8 cellular contexts compared by ENCODE assay signal in the genomic region with DNA sequence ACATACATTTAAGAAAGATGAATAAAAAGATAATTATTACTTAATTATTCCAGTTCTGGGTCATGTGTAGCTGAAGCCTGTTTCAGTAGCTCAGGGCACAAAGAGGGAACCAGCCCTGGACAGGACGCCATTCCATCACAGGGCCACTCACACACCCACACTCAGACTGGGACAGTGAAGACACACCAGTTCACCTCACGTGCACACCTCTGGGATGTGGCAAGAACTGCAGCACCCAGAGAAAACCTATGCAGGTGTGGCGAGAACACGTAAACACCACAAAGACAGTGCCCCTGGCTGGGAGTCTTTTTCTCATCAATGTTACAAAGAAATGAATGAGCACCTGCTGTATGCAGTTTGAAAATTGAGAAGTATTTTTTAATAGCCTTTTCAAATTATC. TPM values are rescaled to one million over a fixed set of nuclear protein-coding genes. Genes with fewer than 3 reads are reported as not detected.
DNase-seq lines count a peak whose midpoint lies in the region; ATAC-seq and TF ChIP-seq lines count a peak whose summit lies in the region.

No MANE protein-coding gene starts in this region.

- H3K36me3 ChIP-seq in heart right ventricle = peaks cover 0 to 46% (median 5%) of the 10 kb centered on the region in 9 donors
- peaks cover 2% of the 10 kb centered on the region for H3K36me3 ChIP-seq in endocrine pancreas (ENCODE audit: control insufficient read depth, insufficient read depth, low read length)
- H3K36me3 ChIP-seq in skeletal muscle satellite cell (ENCODE audit: insufficient read depth, low read length) = peaks cover 15% of the 10 kb centered on the region

- H3K27me3 ChIP-seq in heart right ventricle (no peaks in the 10 kb centered on the region), endocrine pancreas (ENCODE audit: control insufficient read depth, insufficient read depth, low read length) (no peaks in the 10 kb centered on the region), skeletal muscle satellite cell (ENCODE audit: control insufficient read depth, insufficient read depth, low read length) (no peaks in the 10 kb centered on the region)

- peaks cover 27% of the 10 kb centered on the region for H3K36me3 Mint-ChIP-seq in T-helper 1 cell treated with Interleukin-12 subunit alpha and Interleukin-12 subunit beta and Interleukin-4 antibody, amounts not matched to agents 30 μg/mL and 1 μg/mL, for 36 hours (ENCODE audit: low read depth)

- H3K9me3 Mint-ChIP-seq in T-helper 1 cell treated with Interleukin-12 subunit alpha and Interleukin-12 subunit beta and Interleukin-4 antibody, amounts not matched to agents 30 μg/mL and 1 μg/mL, for 36 hours = no peaks in the 10 kb centered on the region

- no peak for TF ChIP-seq CTCF in heart right ventricle (IDR thresholded peaks at IDR 0.05)

- H3K9ac ChIP-seq in endocrine pancreas (ENCODE audit: control insufficient read depth, insufficient read depth, low read length) (no peak overlapping the region), skeletal muscle satellite cell (ENCODE audit: low read depth, low read length) (peak overlapping the region; percentile 95)

- H3K27me3 Mint-ChIP-seq in T-helper 1 cell treated with Interleukin-12 subunit alpha and Interleukin-12 subunit beta and Interleukin-4 antibody, amounts not matched to agents 30 μg/mL and 1 μg/mL, for 36 hours (ENCODE audit: low read depth) = no peaks in the 10 kb centered on the region

- peak overlapping the region in 5 of 10 donors; percentile 95 to 100 (median 98) for H3K27ac ChIP-seq in heart right ventricle

- H3K4me3 Mint-ChIP-seq in T-helper 1 cell treated with Interleukin-12 subunit alpha and Interleukin-12 subunit beta and Interleukin-4 antibody, amounts not matched to agents 30 μg/mL and 1 μg/mL, for 36 hours = peak overlapping the region; percentile 96

- intact Hi-C loops in heart right ventricle (cut with DNase I) = loop anchor here in 2 of 10 donors (5.0 to 10.0 kb wide), 2 partner anchors 63 to 116 kb away; a partner anchor contains a TSS
- intact Hi-C loops in left cardiac atrium (cut with DNase I) = no loop called here

- peak overlapping the region; percentile 57 for H3K27ac Mint-ChIP-seq in T-helper 1 cell treated with Interleukin-12 subunit alpha and Interleukin-12 subunit beta and Interleukin-4 antibody, amounts not matched to agents 30 μg/mL and 1 μg/mL, for 36 hours

- H3K9me3 ChIP-seq in heart right ventricle (no peaks in the 10 kb centered on the region), endocrine pancreas (ENCODE audit: control insufficient read depth, low read length) (no peaks in the 10 kb centered on the region), skeletal muscle satellite cell (replicated peaks; ENCODE audit: low read length) (no peaks in the 10 kb centered on the region)

- peaks cover 5 to 73% (median 52%) of the 10 kb centered on the region in 9 donors for H3K4me1 ChIP-seq in heart right ventricle
- peaks cover 14% of the 10 kb centered on the region for H3K4me1 ChIP-seq in endocrine pancreas (ENCODE audit: control insufficient read depth, insufficient read depth, low read length)
- H3K4me1 ChIP-seq in skeletal muscle satellite cell (ENCODE audit: control insufficient read depth, insufficient read depth, low read length) = peaks cover 27% of the 10 kb centered on the region

- H3K4me1 Mint-ChIP-seq in T-helper 1 cell treated with Interleukin-12 subunit alpha and Interleukin-12 subunit beta and Interleukin-4 antibody, amounts not matched to agents 30 μg/mL and 1 μg/mL, for 36 hours (ENCODE audit: low read depth) = peaks cover 56% of the 10 kb centered on the region

- 72 to 77% methylated on average over 4 of the region's 4 CpGs for WGBS in heart right ventricle, 2 donors

- no peak for ATAC-seq in heart right ventricle
- no peak for ATAC-seq in left cardiac atrium
- ATAC-seq in GM19452 (IDR thresholded peaks at IDR 0.05; ENCODE audit: unreplicated experiment) = no peak

- DNase-seq in heart right ventricle (no peak), left cardiac atrium (no peak), UCSD-AML1 (lab: John Stamatoyannopoulos, UW; ENCODE audit: unreplicated experiment) (no peak)
- no peak for DNase-seq in activated CD4-positive, CD25-positive, alpha-beta regulatory T cell (lab: John Stamatoyannopoulos, UW)

- peak overlapping the region; percentile 85 for H3K4me2 ChIP-seq in skeletal muscle satellite cell (ENCODE audit: low read length)

- H3K4me3 ChIP-seq in heart right ventricle (peak overlapping the region in 6 of 10 donors; percentile 81 to 93 (median 89)), endocrine pancreas (ENCODE audit: control insufficient read depth, insufficient read depth, low read length) (peak overlapping the region; percentile 77), skeletal muscle satellite cell (ENCODE audit: low read length) (peak overlapping the region; percentile 91)

RNA-seq across cellular contexts. Expression of a gene that starts 1.6 kb away (rescaled TPM):
- 10 to 100 TPM; 14.4 to 21.9 (median 18.9) TPM for total RNA-seq in heart right ventricle
- polyA plus RNA-seq in heart right ventricle = 10 to 100 TPM in 1 of 2 donors, 1 to 10 TPM in 1; 8.9 to 26.0 TPM
- 10 to 100 TPM; 18.4 to 29.8 TPM for total RNA-seq in left cardiac atrium
- 39.5 and 86.9 TPM in 2 replicates for total RNA-seq in skeletal muscle satellite cell (2012; rRNA removed)

RNA-seq across cellular contexts. Expression of a gene that starts 5.6 kb away (rescaled TPM):
- total RNA-seq in heart right ventricle = 10 to 100 TPM; 25.0 to 36.5 (median 32.6) TPM
- 10 to 100 TPM in 1 of 2 donors, 1 to 10 TPM in 1; 6.8 to 15.0 TPM for polyA plus RNA-seq in heart right ventricle
- 10 to 100 TPM; 23.2 to 33.9 TPM for total RNA-seq in left cardiac atrium
- 13.2 and 13.3 TPM in 2 replicates for total RNA-seq in skeletal muscle satellite cell (2012; rRNA removed)

RNA-seq across cellular contexts. Expression of a gene that starts 24.9 kb away (rescaled TPM):
- total RNA-seq in heart right ventricle (1 to 10 TPM in 1 of 10 donors, under 1 TPM in 5, not detected in 4; 0.35 to 1.2 (median 0.49) TPM), left cardiac atrium (not detected)
- under 1 TPM; 0.07 to 0.22 TPM for polyA plus RNA-seq in heart right ventricle
- not detected in 2 replicates for total RNA-seq in skeletal muscle satellite cell (2012; rRNA removed)
